Comparison of ENCODE assay signal across 1 cellular context in the genomic region with DNA sequence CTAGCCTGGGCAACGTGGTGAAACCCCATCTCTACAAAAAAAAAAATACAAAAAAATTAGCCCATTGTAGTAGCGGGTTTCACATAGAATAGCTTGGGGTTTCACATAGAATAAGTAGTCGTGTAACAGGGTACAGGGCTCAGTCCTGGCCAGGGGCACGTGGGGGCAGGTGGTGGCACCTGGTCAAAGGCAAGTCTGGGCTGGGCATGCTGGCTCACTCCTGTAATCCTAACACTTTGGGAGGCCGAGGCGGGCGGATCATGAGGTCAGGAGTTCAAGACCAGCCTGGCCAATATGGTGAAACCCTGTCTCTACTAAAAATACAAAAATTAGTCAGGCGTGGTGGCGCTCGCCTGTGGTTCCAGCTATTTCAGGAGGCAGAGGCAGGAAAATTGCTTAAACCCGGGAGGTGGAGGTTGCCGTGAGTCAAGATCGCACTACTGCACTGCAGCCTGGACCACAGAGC.
TF ChIP-seq lines count a peak whose summit lies in the region.
"Not testable (repeated sequence)": the region's sequence is repeated elsewhere in the genome, so short reads cannot be mapped to it uniquely, and the experiment has no call there.

No MANE protein-coding gene starts in this region.

TF ChIP-seq in K562, 482 proteins besides CTCF, POLR2A, EP300 and RAD21 (continues in another document):
- TF ChIP-seq HDGF (IDR thresholded peaks at IDR 0.05) (0 out of 2 replicates have a peak, but pooled peaks have one; percentile 19), KLF6 (CRISPR knock-in tag; IDR thresholded peaks at IDR 0.05; ENCODE audit: borderline replicate concordance) (peak; percentile 8; the same call in 1 of the 2 replicates), ZFP91 (CRISPR knock-in tag; IDR thresholded peaks at IDR 0.05) (0 out of 2 replicates have a peak, but pooled peaks have one; percentile 13), ZNF592 (IDR thresholded peaks at IDR 0.05) (peak; percentile 90), SRF (CRISPR knock-in tag; IDR thresholded peaks at IDR 0.05) (0 out of 4 replicates have a peak, but pooled peaks of 1 of the 2 experiments have one; percentile 45), MYC (CRISPR knock-in tag; IDR thresholded peaks at IDR 0.05; ENCODE audit: borderline replicate concordance, low read depth) (0 out of 2 replicates have a peak, but pooled peaks have one; percentile 49), SMAD4 (CRISPR knock-in tag; conservative IDR thresholded peaks at IDR 0.05) (peak; percentile 62), ADNP (tag; IDR thresholded peaks at IDR 0.05) (peak; percentile 67; the same call in 1 of the 2 replicates), L3MBTL2 (IDR thresholded peaks at IDR 0.05) (peak; percentile 38; the same call in 1 of the 2 replicates), SMARCA5 (IDR thresholded peaks at IDR 0.05) (peak; percentile 62; the same call in 1 of the 2 replicates), ZNF668 (CRISPR knock-in tag; IDR thresholded peaks at IDR 0.05) (peak; percentile 79; the same call in 1 of the 2 replicates), TAF7 (tag; IDR thresholded peaks at IDR 0.05) (peak; percentile 25; the same call in 1 of the 2 replicates), ZSCAN29 (IDR thresholded peaks at IDR 0.05) (0 out of 2 replicates have a peak, but pooled peaks have one; percentile 15), GTF2A2 (tag; IDR thresholded peaks at IDR 0.05) (peak; percentile 60; the same call in 1 of the 2 replicates), NR2C1 (tag; IDR thresholded peaks at IDR 0.05) (0 out of 2 replicates have a peak, but pooled peaks have one; percentile 61), KAT7 (CRISPR knock-in tag; IDR thresholded peaks at IDR 0.05; ENCODE audit: borderline replicate concordance) (0 out of 2 replicates have a peak, but pooled peaks have one; percentile 47)
- TF ChIP-seq, protein P1, sequence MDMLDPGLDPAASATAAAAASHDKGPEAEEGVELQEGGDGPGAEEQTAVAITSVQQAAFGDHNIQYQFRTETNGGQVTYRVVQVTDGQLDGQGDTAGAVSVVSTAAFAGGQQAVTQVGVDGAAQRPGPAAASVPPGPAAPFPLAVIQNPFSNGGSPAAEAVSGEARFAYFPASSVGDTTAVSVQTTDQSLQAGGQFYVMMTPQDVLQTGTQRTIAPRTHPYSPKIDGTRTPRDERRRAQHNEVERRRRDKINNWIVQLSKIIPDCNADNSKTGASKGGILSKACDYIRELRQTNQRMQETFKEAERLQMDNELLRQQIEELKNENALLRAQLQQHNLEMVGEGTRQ (CRISPR knock-in tag; IDR thresholded peaks at IDR 0.05): peak; percentile 29; the same call in 1 of the 2 replicates
- TF ChIP-seq MYC (IDR thresholded peaks at IDR 0.05; ENCODE audit: low read depth, low read length); NR2C1 (IDR thresholded peaks at IDR 0.05): not testable (repeated sequence)
- TF ChIP-seq, protein P2, sequence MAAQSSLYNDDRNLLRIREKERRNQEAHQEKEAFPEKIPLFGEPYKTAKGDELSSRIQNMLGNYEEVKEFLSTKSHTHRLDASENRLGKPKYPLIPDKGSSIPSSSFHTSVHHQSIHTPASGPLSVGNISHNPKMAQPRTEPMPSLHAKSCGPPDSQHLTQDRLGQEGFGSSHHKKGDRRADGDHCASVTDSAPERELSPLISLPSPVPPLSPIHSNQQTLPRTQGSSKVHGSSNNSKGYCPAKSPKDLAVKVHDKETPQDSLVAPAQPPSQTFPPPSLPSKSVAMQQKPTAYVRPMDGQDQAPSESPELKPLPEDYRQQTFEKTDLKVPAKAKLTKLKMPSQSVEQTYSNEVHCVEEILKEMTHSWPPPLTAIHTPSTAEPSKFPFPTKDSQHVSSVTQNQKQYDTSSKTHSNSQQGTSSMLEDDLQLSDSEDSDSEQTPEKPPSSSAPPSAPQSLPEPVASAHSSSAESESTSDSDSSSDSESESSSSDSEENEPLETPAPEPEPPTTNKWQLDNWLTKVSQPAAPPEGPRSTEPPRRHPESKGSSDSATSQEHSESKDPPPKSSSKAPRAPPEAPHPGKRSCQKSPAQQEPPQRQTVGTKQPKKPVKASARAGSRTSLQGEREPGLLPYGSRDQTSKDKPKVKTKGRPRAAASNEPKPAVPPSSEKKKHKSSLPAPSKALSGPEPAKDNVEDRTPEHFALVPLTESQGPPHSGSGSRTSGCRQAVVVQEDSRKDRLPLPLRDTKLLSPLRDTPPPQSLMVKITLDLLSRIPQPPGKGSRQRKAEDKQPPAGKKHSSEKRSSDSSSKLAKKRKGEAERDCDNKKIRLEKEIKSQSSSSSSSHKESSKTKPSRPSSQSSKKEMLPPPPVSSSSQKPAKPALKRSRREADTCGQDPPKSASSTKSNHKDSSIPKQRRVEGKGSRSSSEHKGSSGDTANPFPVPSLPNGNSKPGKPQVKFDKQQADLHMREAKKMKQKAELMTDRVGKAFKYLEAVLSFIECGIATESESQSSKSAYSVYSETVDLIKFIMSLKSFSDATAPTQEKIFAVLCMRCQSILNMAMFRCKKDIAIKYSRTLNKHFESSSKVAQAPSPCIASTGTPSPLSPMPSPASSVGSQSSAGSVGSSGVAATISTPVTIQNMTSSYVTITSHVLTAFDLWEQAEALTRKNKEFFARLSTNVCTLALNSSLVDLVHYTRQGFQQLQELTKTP (IDR thresholded peaks at IDR 0.05; ENCODE audit: low read depth in 1 of 2, partially characterized antibody in 2 of 2): peak in 1 of 2 experiments; percentile 68
- TF ChIP-seq, protein P3, sequence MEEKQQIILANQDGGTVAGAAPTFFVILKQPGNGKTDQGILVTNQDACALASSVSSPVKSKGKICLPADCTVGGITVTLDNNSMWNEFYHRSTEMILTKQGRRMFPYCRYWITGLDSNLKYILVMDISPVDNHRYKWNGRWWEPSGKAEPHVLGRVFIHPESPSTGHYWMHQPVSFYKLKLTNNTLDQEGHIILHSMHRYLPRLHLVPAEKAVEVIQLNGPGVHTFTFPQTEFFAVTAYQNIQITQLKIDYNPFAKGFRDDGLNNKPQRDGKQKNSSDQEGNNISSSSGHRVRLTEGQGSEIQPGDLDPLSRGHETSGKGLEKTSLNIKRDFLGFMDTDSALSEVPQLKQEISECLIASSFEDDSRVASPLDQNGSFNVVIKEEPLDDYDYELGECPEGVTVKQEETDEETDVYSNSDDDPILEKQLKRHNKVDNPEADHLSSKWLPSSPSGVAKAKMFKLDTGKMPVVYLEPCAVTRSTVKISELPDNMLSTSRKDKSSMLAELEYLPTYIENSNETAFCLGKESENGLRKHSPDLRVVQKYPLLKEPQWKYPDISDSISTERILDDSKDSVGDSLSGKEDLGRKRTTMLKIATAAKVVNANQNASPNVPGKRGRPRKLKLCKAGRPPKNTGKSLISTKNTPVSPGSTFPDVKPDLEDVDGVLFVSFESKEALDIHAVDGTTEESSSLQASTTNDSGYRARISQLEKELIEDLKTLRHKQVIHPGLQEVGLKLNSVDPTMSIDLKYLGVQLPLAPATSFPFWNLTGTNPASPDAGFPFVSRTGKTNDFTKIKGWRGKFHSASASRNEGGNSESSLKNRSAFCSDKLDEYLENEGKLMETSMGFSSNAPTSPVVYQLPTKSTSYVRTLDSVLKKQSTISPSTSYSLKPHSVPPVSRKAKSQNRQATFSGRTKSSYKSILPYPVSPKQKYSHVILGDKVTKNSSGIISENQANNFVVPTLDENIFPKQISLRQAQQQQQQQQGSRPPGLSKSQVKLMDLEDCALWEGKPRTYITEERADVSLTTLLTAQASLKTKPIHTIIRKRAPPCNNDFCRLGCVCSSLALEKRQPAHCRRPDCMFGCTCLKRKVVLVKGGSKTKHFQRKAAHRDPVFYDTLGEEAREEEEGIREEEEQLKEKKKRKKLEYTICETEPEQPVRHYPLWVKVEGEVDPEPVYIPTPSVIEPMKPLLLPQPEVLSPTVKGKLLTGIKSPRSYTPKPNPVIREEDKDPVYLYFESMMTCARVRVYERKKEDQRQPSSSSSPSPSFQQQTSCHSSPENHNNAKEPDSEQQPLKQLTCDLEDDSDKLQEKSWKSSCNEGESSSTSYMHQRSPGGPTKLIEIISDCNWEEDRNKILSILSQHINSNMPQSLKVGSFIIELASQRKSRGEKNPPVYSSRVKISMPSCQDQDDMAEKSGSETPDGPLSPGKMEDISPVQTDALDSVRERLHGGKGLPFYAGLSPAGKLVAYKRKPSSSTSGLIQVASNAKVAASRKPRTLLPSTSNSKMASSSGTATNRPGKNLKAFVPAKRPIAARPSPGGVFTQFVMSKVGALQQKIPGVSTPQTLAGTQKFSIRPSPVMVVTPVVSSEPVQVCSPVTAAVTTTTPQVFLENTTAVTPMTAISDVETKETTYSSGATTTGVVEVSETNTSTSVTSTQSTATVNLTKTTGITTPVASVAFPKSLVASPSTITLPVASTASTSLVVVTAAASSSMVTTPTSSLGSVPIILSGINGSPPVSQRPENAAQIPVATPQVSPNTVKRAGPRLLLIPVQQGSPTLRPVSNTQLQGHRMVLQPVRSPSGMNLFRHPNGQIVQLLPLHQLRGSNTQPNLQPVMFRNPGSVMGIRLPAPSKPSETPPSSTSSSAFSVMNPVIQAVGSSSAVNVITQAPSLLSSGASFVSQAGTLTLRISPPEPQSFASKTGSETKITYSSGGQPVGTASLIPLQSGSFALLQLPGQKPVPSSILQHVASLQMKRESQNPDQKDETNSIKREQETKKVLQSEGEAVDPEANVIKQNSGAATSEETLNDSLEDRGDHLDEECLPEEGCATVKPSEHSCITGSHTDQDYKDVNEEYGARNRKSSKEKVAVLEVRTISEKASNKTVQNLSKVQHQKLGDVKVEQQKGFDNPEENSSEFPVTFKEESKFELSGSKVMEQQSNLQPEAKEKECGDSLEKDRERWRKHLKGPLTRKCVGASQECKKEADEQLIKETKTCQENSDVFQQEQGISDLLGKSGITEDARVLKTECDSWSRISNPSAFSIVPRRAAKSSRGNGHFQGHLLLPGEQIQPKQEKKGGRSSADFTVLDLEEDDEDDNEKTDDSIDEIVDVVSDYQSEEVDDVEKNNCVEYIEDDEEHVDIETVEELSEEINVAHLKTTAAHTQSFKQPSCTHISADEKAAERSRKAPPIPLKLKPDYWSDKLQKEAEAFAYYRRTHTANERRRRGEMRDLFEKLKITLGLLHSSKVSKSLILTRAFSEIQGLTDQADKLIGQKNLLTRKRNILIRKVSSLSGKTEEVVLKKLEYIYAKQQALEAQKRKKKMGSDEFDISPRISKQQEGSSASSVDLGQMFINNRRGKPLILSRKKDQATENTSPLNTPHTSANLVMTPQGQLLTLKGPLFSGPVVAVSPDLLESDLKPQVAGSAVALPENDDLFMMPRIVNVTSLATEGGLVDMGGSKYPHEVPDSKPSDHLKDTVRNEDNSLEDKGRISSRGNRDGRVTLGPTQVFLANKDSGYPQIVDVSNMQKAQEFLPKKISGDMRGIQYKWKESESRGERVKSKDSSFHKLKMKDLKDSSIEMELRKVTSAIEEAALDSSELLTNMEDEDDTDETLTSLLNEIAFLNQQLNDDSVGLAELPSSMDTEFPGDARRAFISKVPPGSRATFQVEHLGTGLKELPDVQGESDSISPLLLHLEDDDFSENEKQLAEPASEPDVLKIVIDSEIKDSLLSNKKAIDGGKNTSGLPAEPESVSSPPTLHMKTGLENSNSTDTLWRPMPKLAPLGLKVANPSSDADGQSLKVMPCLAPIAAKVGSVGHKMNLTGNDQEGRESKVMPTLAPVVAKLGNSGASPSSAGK (IDR thresholded peaks at IDR 0.05): peak; percentile 89
- TF ChIP-seq, protein P4, sequence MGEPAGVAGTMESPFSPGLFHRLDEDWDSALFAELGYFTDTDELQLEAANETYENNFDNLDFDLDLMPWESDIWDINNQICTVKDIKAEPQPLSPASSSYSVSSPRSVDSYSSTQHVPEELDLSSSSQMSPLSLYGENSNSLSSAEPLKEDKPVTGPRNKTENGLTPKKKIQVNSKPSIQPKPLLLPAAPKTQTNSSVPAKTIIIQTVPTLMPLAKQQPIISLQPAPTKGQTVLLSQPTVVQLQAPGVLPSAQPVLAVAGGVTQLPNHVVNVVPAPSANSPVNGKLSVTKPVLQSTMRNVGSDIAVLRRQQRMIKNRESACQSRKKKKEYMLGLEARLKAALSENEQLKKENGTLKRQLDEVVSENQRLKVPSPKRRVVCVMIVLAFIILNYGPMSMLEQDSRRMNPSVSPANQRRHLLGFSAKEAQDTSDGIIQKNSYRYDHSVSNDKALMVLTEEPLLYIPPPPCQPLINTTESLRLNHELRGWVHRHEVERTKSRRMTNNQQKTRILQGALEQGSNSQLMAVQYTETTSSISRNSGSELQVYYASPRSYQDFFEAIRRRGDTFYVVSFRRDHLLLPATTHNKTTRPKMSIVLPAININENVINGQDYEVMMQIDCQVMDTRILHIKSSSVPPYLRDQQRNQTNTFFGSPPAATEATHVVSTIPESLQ (CRISPR knock-in tag; IDR thresholded peaks at IDR 0.05): 0 out of 2 replicates have a peak, but pooled peaks have one; percentile 52
